8 cellular contexts compared by ENCODE assay signal in the genomic region with DNA sequence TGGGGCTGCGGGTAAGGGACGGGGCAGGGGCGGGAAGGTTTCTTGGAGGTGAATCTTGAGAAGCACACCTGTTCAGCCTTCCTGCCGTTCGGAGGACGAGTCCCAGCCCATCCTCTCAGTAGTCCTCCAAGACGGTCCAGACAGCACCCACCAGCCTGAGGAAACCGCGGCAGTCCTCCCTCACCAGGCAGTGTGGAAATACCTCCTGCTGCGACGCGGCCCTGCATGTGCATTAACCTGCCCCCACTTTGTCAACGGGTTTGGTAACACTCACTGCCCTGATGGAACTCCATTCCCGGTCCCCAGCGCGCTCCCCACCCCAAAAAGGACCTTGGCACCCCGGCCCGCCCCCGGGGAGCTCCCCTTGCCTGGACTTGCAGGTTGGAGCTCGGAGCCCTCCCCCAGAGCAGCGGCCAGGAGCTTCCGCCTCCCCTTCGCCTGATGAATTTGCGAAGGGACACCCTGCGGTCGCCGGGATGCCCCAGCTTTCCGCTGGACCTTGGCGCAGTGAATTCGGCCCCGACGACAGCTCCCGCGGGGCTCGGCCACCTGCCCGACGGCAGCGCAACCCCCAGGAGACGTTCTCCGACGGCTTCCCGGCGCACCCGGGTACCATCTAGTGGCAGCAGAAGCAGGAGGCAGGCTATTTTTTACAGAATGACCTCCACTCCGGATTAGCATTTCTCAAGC. TPM values are rescaled to one million over a fixed set of nuclear protein-coding genes. Genes with fewer than 3 reads are reported as not detected.
DNase-seq lines count a peak whose midpoint lies in the region; ATAC-seq and TF ChIP-seq lines count a peak whose summit lies in the region.

No MANE protein-coding gene starts in this region.

- H3K4me3 Mint-ChIP-seq in activated naive CD8-positive, alpha-beta T cell = peak overlapping the region; percentile 66

- no peaks in the 10 kb centered on the region for H3K9me3 Mint-ChIP-seq in activated naive CD8-positive, alpha-beta T cell (ENCODE audit: low read depth)

- no peaks in the 10 kb centered on the region for H3K36me3 ChIP-seq in BJ (ENCODE audit: control insufficient read depth, insufficient read depth, low read length)

- no peak overlapping the region for H3K4me3 ChIP-seq in BJ (ENCODE audit: low read depth, low read length)

- peaks cover 6% of the 10 kb centered on the region for H3K27me3 ChIP-seq in BJ (ENCODE audit: control insufficient read depth, insufficient read depth, low read length)

- peak; percentile 60 for TF ChIP-seq CTCF in BJ (IDR thresholded peaks at IDR 0.05; ENCODE audit: insufficient read depth, low read depth, low read length)

- DNase-seq in BJ (ENCODE audit: low read depth) (no peak), RPMI8226 (peak; percentile 37), hypothalamus (lab: John Stamatoyannopoulos, UW) (peak in 38 of 51 donors; percentile 2 to 73 (median 18)), SKM-1 (lab: John Stamatoyannopoulos, UW; ENCODE audit: unreplicated experiment) (no peak), AML-193 (lab: John Stamatoyannopoulos, UW) (no peak)
- peak; percentile 77 for DNase-seq in stimulated activated CD4-positive, alpha-beta T cell treated with anti-CD3 and anti-CD28 coated beads, Interleukin-15, amount 100 ng/mL, for 24 hours

- H3K27ac Mint-ChIP-seq in activated naive CD8-positive, alpha-beta T cell = no peak overlapping the region

- ATAC-seq in GM21515 (IDR thresholded peaks at IDR 0.05; ENCODE audit: unreplicated experiment) = peak; percentile 72

- CTCF ChIA-PET in BJ (lab: Yijun Ruan, JAX) = interaction anchor here (0.7 to 1.3 kb wide), 4 partner anchors 46 to 315 kb away, joined by 3 read pairs; no protein-coding TSS in a partner anchor

- H3K27me3 Mint-ChIP-seq in activated naive CD8-positive, alpha-beta T cell = peaks cover 3% of the 10 kb centered on the region

- H3K4me1 Mint-ChIP-seq in activated naive CD8-positive, alpha-beta T cell (ENCODE audit: low read depth) = peaks cover 7% of the 10 kb centered on the region

- POLR2A ChIA-PET in BJ (lab: Charles Lee) = no interaction called here

- H3K36me3 Mint-ChIP-seq in activated naive CD8-positive, alpha-beta T cell = no peaks in the 10 kb centered on the region

RNA-seq across cellular contexts. Expression of a gene that starts 31.5 kb away (rescaled TPM):
- polyA plus RNA-seq in BJ (2011; rRNA removed) = 0.01 and 0.04 TPM in 2 replicates
- polyA minus RNA-seq in BJ (2011; rRNA and poly(A)+ RNA removed) = 0.10 TPM in 1 of 2 replicates, not detected in the other

Comparison
In these comparisons a context has a peak if more than half of its experiments do, and no peak if none do; other contexts are left out.
1. DNase-seq: peak in RPMI8226 (single experiment), hypothalamus (38 of 51) and stimulated activated CD4-positive, alpha-beta T cell treated with anti-CD3 and anti-CD28 coated beads, Interleukin-15, amount 100 ng/mL, for 24 hours (single experiment); none in BJ (single experiment), SKM-1 (single experiment) and AML-193 (0 of 2).